8 cellular contexts compared by ENCODE assay signal in the genomic region with DNA sequence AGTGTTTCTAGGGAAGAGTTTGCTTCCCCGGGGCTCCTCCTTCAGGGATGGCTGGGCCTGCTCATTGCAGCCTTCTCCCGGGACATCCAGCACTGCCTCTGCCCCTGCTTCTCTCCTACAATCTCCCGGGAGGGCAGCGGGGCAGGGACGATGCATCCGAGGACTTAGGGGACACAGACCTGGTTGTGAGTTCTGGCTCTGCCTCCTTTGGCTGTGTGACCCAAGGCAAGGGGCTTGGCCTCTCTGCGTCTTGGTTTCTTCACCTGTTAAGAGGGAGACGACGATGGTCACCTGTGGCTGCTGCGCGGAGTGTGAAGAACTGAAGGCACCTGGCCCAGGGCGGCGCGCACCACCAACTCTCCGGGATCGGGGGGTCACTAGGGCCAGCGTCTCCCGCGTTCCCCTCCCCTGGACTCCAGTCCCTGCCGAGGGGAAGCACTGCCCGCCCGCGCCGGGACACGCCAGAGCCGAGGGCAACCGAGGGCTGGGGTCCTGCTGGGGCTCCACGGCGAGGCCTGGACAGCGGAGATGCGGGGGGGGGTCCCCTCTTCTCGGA. TPM values are rescaled to one million over a fixed set of nuclear protein-coding genes. Genes with fewer than 3 reads are reported as not detected.
DNase-seq lines count a peak whose midpoint lies in the region; ATAC-seq and TF ChIP-seq lines count a peak whose summit lies in the region.

No MANE protein-coding gene starts in this region.

- H3K4me3 ChIP-seq in breast epithelium (peak overlapping the region; percentile 60 to 95 (median 64)), ascending aorta (peak overlapping the region; percentile 73 to 87), thyroid gland (replicated peaks in 1 of 3) (peak overlapping the region; percentile 27 to 58 (median 30))

- POLR2A ChIA-PET in MCF 10A (lab: Yijun Ruan, JAX): no interaction called here

- H3K27ac ChIP-seq in breast epithelium (peak overlapping the region; percentile 56 to 82), ascending aorta (peak overlapping the region; percentile 66), thyroid gland (peak overlapping the region in 2 of 3 donors; percentile 2 to 73)

- DNase-seq in breast epithelium (ENCODE audit: low spot score in 2 of 2) (no peak), MCF 10A (ENCODE audit: unreplicated experiment) (no peak), ascending aorta (ENCODE audit: low spot score in 2 of 2) (no peak), left kidney (ENCODE audit: low read depth, low spot score) (peak; percentile 57), thyroid gland (peak in 1 of 2 donors; percentile 6), H4 (ENCODE audit: low spot score) (no peak), mesenteric fat pad (ENCODE audit: low spot score) (no peak)

- no peak overlapping the region for H3K4me3 Mint-ChIP-seq in MCF 10A (ENCODE audit: unreplicated experiment)

- no peak for TF ChIP-seq POLR2A in breast epithelium (IDR thresholded peaks at IDR 0.05)
- no peak for TF ChIP-seq POLR2A in thyroid gland (IDR thresholded peaks at IDR 0.05)

- H3K36me3 ChIP-seq in breast epithelium (no peaks in the 10 kb centered on the region), ascending aorta (no peaks in the 10 kb centered on the region), thyroid gland (no peaks in the 10 kb centered on the region)

- H3K9me3 ChIP-seq in breast epithelium: no peaks in the 10 kb centered on the region
- H3K9me3 ChIP-seq in ascending aorta: no peaks in the 10 kb centered on the region
- no peaks in the 10 kb centered on the region for H3K9me3 ChIP-seq in thyroid gland

- H3K27me3 ChIP-seq in breast epithelium (no peaks in the 10 kb centered on the region), ascending aorta (no peaks in the 10 kb centered on the region), thyroid gland (no peaks in the 10 kb centered on the region)

- no peaks in the 10 kb centered on the region for H3K36me3 Mint-ChIP-seq in MCF 10A (ENCODE audit: insufficient read depth, unreplicated experiment)

- CTCF ChIA-PET in MCF 10A (lab: Yijun Ruan, JAX): no interaction called here

- H3K9me3 Mint-ChIP-seq in MCF 10A (ENCODE audit: unreplicated experiment): peaks cover 8% of the 10 kb centered on the region

- peaks cover 63% of the 10 kb centered on the region for H3K27me3 Mint-ChIP-seq in MCF 10A (ENCODE audit: insufficient read depth, unreplicated experiment)

- no peak for ATAC-seq in GM21526 (IDR thresholded peaks at IDR 0.05; ENCODE audit: low FRiP score, unreplicated experiment)

- WGBS in thyroid gland, 2 donors: 12 to 18% methylated on average over 5 to 16 of the region's 32 CpGs

- H3K4me1 ChIP-seq in breast epithelium (peaks cover 4 to 5% of the 10 kb centered on the region in 2 donors), ascending aorta (peaks cover 0 to 12% of the 10 kb centered on the region in 2 donors), thyroid gland (peaks cover 8% of the 10 kb centered on the region in 2 donors)

- no TSS peak for BruUV-seq in MCF 10A (replicated peaks; lab: Mats Ljungman, UMichigan)

- TF ChIP-seq CTCF in breast epithelium (IDR thresholded peaks at IDR 0.05): no peak
- no peak for TF ChIP-seq CTCF in MCF 10A (IDR thresholded peaks at IDR 0.05; ENCODE audit: unreplicated experiment)
- no peak for TF ChIP-seq CTCF in ascending aorta (IDR thresholded peaks at IDR 0.05)
- no peak for TF ChIP-seq CTCF in thyroid gland (IDR thresholded peaks at IDR 0.05)

- H3K27ac Mint-ChIP-seq in MCF 10A (ENCODE audit: low read depth, unreplicated experiment): no peak overlapping the region

- intact Hi-C loops in breast epithelium (cut with DNase I; ENCODE audit: low total_unique reads): no loop called here
- intact Hi-C loops in MCF 10A (cut with micrococcal nuclease): no loop called here
- intact Hi-C loops in ascending aorta (cut with DNase I): loop anchor here (10.0 kb wide), 1 partner anchor 196 kb away; no protein-coding TSS in a partner anchor
- intact Hi-C loops in thyroid gland (cut with DNase I): no loop called here

- no peaks in the 10 kb centered on the region for H3K4me1 Mint-ChIP-seq in MCF 10A (ENCODE audit: insufficient read depth, unreplicated experiment)

RNA-seq across cellular contexts. Expression of a gene that starts 0.4 kb away (rescaled TPM):
- total RNA-seq in breast epithelium (10 to 100 TPM in 1 of 3 donors, 1 to 10 TPM in 2; 2.6 to 16.6 (median 7.6) TPM), MCF 10A (2022) (not detected in 2 replicates), ascending aorta (1.3 TPM), thyroid gland (1 to 10 TPM; 4.4 to 6.9 (median 4.5) TPM), mesenteric fat pad (4.2 TPM)
- total RNA-seq in H4 (2014; rRNA removed; shearing (Covaris generic)): 1.6 TPM in 1 of 2 replicates, not detected in the other

RNA-seq across cellular contexts. Expression of a gene that starts 54.2 kb away (rescaled TPM):
- 100 to 1,000 TPM in 2 of 3 donors, 10 to 100 TPM in 1; 97.7 to 135 (median 106) TPM for total RNA-seq in breast epithelium
- total RNA-seq in MCF 10A (2022): 79.4 and 94.6 TPM in 2 replicates
- total RNA-seq in ascending aorta: 39.8 TPM
- total RNA-seq in thyroid gland: 100 to 1,000 TPM in 3 of 4 donors, 10 to 100 TPM in 1; 85.3 to 154 (median 118) TPM
- total RNA-seq in H4 (2014; rRNA removed; shearing (Covaris generic)): 121 and 144 TPM in 2 replicates
- total RNA-seq in mesenteric fat pad: 101 TPM

Comparison
In these comparisons a context has a peak if more than half of its experiments do, and no peak if none do; other contexts are left out.
1. H3K4me3 ChIP-seq: peak in every context shown above with its lines; median percentile 80 in ascending aorta; 64 in breast epithelium; 30 in thyroid gland.